ENCODE assay signal across 18 cellular contexts in the genomic region with DNA sequence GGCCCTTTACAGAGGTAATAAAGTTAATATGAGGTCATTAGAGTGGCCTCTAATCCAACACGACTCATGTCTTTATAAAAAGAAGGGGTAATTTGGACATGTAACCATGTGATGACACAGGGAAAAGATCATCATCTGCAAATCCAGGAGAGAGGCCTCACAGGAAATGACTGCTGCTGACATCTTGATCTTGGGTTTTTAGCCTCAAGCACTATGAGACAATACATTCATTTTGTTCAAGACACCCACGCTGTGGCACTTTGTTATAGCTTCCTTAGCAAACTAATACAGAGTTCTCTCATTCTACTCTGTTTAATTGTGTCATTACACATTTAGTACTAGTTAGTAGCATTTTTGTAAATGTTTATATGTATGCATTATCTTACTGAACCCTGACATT.
DNase-seq lines count a peak whose midpoint lies in the region; ATAC-seq and TF ChIP-seq lines count a peak whose summit lies in the region.
"Had no signal": no experiment of that assay in that cellular context is flagged by ENCODE, and none has a peak within 500 bp of the region (broad histone marks: within the 10 kb centered on the region; RNA-seq: fewer than 3 reads in every experiment).

No MANE protein-coding gene starts in this region.

- no peak overlapping the region for H3K4me3 ChIP-seq in choroid plexus epithelial cell (ENCODE audit: low read depth, low read length)
- H3K4me3 ChIP-seq: MG63, Peyer's patch, thoracic aorta had no signal

- no peak for ATAC-seq in GM21447 (IDR thresholded peaks at IDR 0.05; ENCODE audit: unreplicated experiment)

- DNase-seq in stimulated activated CD4-positive, alpha-beta T cell treated with anti-CD3 and anti-CD28 coated beads, Interleukin-1b, Interleukin-23, amount 100 ng/mL, for 48 hours = peak; percentile 29
- DNase-seq in stimulated activated CD4-positive, alpha-beta T cell treated with anti-CD3 and anti-CD28 coated beads, Interleukin-2, amount 100 ng/mL, for 48 hours = no peak
- DNase-seq in RKO (ENCODE audit: low spot score) = peak; percentile 8
- peak; percentile 49 for DNase-seq in choroid plexus epithelial cell (ENCODE audit: low read depth)
- DNase-seq in stromal cell of bone marrow (ENCODE audit: low read depth) = peak; percentile 9
- DNase-seq in epidermal melanocyte (ENCODE audit: insufficient read length, low spot score) = no peak
- no peak for DNase-seq in DMS153 treated with DMSO at 0.1 percent for 48 hours (lab: John Stamatoyannopoulos, UW; ENCODE audit: unreplicated experiment)
- DNase-seq: activated effector memory CD4-positive, alpha-beta T cell treated with anti-CD3 and anti-CD28 coated beads, Interleukin-2, amount 50 U/mL, for 16 hours; DMS 273 treated with DMSO at 0.1 percent for 48 hours; head of caudate nucleus; MG63; NCI-H2081 treated with DMSO at 0.1 percent for 48 hours; NCI-H69; Peyer's patch; retina; T-helper 1 cell had no signal

- TF ChIP-seq CTCF in choroid plexus epithelial cell (conservative IDR thresholded peaks at IDR 0.05; ENCODE audit: low read depth, low read length) = no peak

Comparison
In these comparisons a context has a peak if more than half of its experiments do, and no peak if none do; other contexts are left out.
1. DNase-seq: peak in stimulated activated CD4-positive, alpha-beta T cell treated with anti-CD3 and anti-CD28 coated beads, Interleukin-1b, Interleukin-23, amount 100 ng/mL, for 48 hours (single experiment), RKO (single experiment), choroid plexus epithelial cell (single experiment) and stromal cell of bone marrow (single experiment); none in stimulated activated CD4-positive, alpha-beta T cell treated with anti-CD3 and anti-CD28 coated beads, Interleukin-2, amount 100 ng/mL, for 48 hours (0 of 2), epidermal melanocyte (single experiment) and DMS153 treated with DMSO at 0.1 percent for 48 hours (single experiment).